In genomic region chr6:76555090-76555489, GRCh38 we compare ENCODE assay signal across 1 cellular context.
TF ChIP-seq lines count a peak whose summit lies in the region.

No MANE protein-coding gene starts in this region.

TF ChIP-seq in WTC11, 78 proteins besides CTCF, POLR2A, EP300 and RAD21 (continued from another document):
- TF ChIP-seq ARID4B (CRISPR knock-in tag; IDR thresholded peaks at IDR 0.05; ENCODE audit: borderline replicate concordance) (no peak), ATF2 (CRISPR knock-in tag; IDR thresholded peaks at IDR 0.05; ENCODE audit: borderline replicate concordance, low read depth) (no peak)
